In genomic region chr11:20000393-20001134, GRCh38 we compare ENCODE assay signal across 1 cellular context.
TF ChIP-seq lines count a peak whose summit lies in the region.

No MANE protein-coding gene starts in this region.

TF ChIP-seq in HepG2, 621 proteins besides CTCF, POLR2A, EP300 and RAD21 (continued from another document and continues in another):
- TF ChIP-seq HNF1A (IDR thresholded peaks at IDR 0.05; ENCODE audit: low read depth) (no peak), HNF1A (CRISPR knock-in tag; IDR thresholded peaks at IDR 0.05; ENCODE audit: borderline replicate concordance) (peak; percentile 51; the same call in 1 of the 2 replicates), HNRNPUL1 (IDR thresholded peaks at IDR 0.05; ENCODE audit: low read depth, low read length) (no peak), GABPB1 (CRISPR knock-in tag; IDR thresholded peaks at IDR 0.05) (peak; percentile 57; the same call in 1 of the 2 replicates), TEAD2 (CRISPR knock-in tag; IDR thresholded peaks at IDR 0.05) (no peak), HOXA3 (CRISPR knock-in tag; IDR thresholded peaks at IDR 0.05) (peak; percentile 57; the same call in 1 of the 2 replicates), MXI1 (IDR thresholded peaks at IDR 0.05; ENCODE audit: borderline replicate concordance, low read depth, low read length) (0 out of 3 replicates have a peak, but pooled peaks have one; percentile 9), ZNF816 (CRISPR knock-in tag; IDR thresholded peaks at IDR 0.05; ENCODE audit: borderline replicate concordance) (no peak), FOXP4 (CRISPR knock-in tag; IDR thresholded peaks at IDR 0.05) (peak; percentile 76), POLR2AphosphoS5 (IDR thresholded peaks at IDR 0.05; ENCODE audit: low read depth, low read length) (peak; percentile 62; the same call in 1 of the 2 replicates), ZNF543 (CRISPR knock-in tag; IDR thresholded peaks at IDR 0.05) (no peak), SSRP1 (CRISPR knock-in tag; IDR thresholded peaks at IDR 0.05) (peak; percentile 19; the same call in 1 of the 2 replicates), TFDP1 (CRISPR knock-in tag; IDR thresholded peaks at IDR 0.05; ENCODE audit: borderline replicate concordance) (peak; percentile 39; the same call in 1 of the 2 replicates), MEIS1 (CRISPR knock-in tag; IDR thresholded peaks at IDR 0.05; ENCODE audit: borderline replicate concordance) (peak; percentile 89; the same call in 1 of the 2 replicates), ZSCAN25 (CRISPR knock-in tag; IDR thresholded peaks at IDR 0.05) (peak; percentile 70; the same call in 1 of the 2 replicates), ZNF292 (CRISPR knock-in tag; IDR thresholded peaks at IDR 0.05; ENCODE audit: borderline replicate concordance, low read depth) (peak; percentile 98), ZNF501 (CRISPR knock-in tag; IDR thresholded peaks at IDR 0.05) (no peak), GLMP (CRISPR knock-in tag; IDR thresholded peaks at IDR 0.05; ENCODE audit: borderline replicate concordance) (no peak), IRF2 (CRISPR knock-in tag; IDR thresholded peaks at IDR 0.05) (peak; percentile 36; the same call in 1 of the 2 replicates), PCBP2 (optimal IDR thresholded peaks at IDR 0.05; ENCODE audit: low read depth, low read length, poor library complexity, severe bottlenecking) (no peak), ZNF672 (CRISPR knock-in tag; IDR thresholded peaks at IDR 0.05) (no peak), ZZZ3 (CRISPR knock-in tag; IDR thresholded peaks at IDR 0.05; ENCODE audit: borderline replicate concordance) (0 out of 2 replicates have a peak, but pooled peaks have one; percentile 47), FOXP1 (IDR thresholded peaks at IDR 0.05) (no peak), FOXP1 (CRISPR knock-in tag; IDR thresholded peaks at IDR 0.05) (peak; percentile 53; the same call in 1 of the 2 replicates), HINFP (CRISPR knock-in tag; IDR thresholded peaks at IDR 0.05; ENCODE audit: low read depth) (0 out of 2 replicates have a peak, but pooled peaks have one; percentile 30), ZNF234 (CRISPR knock-in tag; conservative IDR thresholded peaks at IDR 0.05) (no peak), ZNF383 (CRISPR knock-in tag; IDR thresholded peaks at IDR 0.05; ENCODE audit: borderline replicate concordance) (0 out of 2 replicates have a peak, but pooled peaks have one; percentile 53), ZKSCAN8 (CRISPR knock-in tag; IDR thresholded peaks at IDR 0.05; ENCODE audit: borderline replicate concordance) (0 out of 2 replicates have a peak, but pooled peaks have one; percentile 32), ERF (CRISPR knock-in tag; IDR thresholded peaks at IDR 0.05) (peak; percentile 33; the same call in 1 of the 2 replicates), ZNF670 (CRISPR knock-in tag; IDR thresholded peaks at IDR 0.05; ENCODE audit: borderline replicate concordance) (no peak), ZNF451 (CRISPR knock-in tag; IDR thresholded peaks at IDR 0.05) (no peak), DBP (CRISPR knock-in tag; IDR thresholded peaks at IDR 0.05; ENCODE audit: not compliant biosample characterization) (no peak), ZNF251 (CRISPR knock-in tag; IDR thresholded peaks at IDR 0.05) (no peak), JUND (CRISPR knock-in tag; IDR thresholded peaks at IDR 0.05) (no peak), ETV6 (CRISPR knock-in tag; conservative IDR thresholded peaks at IDR 0.05) (no peak), ZBTB39 (CRISPR knock-in tag; IDR thresholded peaks at IDR 0.05) (no peak), SAFB2 (CRISPR knock-in tag; IDR thresholded peaks at IDR 0.05; ENCODE audit: borderline replicate concordance, low read depth) (peak; percentile 47; the same call in 1 of the 2 replicates), KAT8 (CRISPR knock-in tag; IDR thresholded peaks at IDR 0.05) (peak; percentile 54; the same call in 1 of the 2 replicates), AGO1 (IDR thresholded peaks at IDR 0.05; ENCODE audit: low read depth, low read length, poor library complexity, severe bottlenecking) (no peak), HNRNPLL (IDR thresholded peaks at IDR 0.05; ENCODE audit: low read depth, low read length, poor library complexity, severe bottlenecking) (no peak), CREB3 (CRISPR knock-in tag; IDR thresholded peaks at IDR 0.05) (no peak), MIXL1 (CRISPR knock-in tag; IDR thresholded peaks at IDR 0.05) (peak; percentile 78), FOXA1 (IDR thresholded peaks at IDR 0.05) (no peak), FOXA1 (CRISPR knock-in tag; IDR thresholded peaks at IDR 0.05) (peak; percentile 95), KLF16 (CRISPR knock-in tag; IDR thresholded peaks at IDR 0.05) (no peak), ZNF574 (CRISPR knock-in tag; IDR thresholded peaks at IDR 0.05) (peak; percentile 18; the same call in 1 of the 2 replicates), ZBTB3 (CRISPR knock-in tag; IDR thresholded peaks at IDR 0.05; ENCODE audit: borderline replicate concordance, low read depth) (no peak), RXRB (CRISPR knock-in tag; IDR thresholded peaks at IDR 0.05; ENCODE audit: borderline replicate concordance) (peak; percentile 78), IKZF1 (IDR thresholded peaks at IDR 0.05) (no peak)
